8 cellular contexts compared by ENCODE assay signal in the genomic region with DNA sequence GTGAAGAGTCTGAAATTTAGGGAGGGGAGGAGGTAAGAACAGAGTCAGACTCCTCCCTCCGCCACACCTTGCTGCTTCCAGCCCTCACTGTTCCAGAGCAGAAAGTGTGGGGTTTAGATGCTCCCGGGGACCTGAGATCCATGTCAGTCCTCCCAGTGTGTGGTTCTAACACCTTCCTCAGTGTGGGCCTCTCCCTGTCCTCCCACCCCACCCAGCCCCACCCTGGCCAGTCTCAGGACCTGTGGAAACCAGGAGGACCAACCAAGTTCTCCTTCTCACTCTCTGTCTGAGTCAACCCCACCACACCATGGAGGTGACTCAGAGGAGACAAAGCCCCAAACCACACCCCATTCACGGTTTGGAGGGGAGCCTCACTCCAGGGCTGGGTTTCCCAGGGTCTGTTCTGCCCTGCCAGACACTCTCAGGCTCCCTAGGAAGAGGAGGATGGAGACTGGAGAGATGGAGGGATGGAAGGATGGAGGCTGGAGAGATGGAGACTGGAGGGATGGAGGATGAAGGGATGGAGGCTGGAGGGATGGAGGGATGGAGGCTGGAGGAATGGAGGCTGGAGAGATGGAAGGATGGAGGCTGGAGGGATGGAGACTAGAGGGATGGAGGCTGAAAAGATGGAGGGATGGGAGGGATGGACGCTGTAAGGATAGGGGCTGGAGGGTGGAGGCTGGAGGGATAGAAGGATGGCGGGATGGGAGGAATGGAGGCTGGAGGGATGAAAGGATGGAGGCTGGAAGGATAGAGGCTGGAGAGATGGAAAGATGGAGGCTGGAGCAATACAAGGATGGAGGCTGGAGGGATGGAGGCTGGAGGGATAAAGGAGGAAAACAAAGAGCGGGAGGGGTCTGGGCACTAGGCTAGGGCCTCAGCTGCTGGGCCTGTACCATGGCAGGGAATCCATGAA.
DNase-seq lines count a peak whose midpoint lies in the region; ATAC-seq and FAIRE-seq lines count a peak whose summit lies in the region.

No MANE protein-coding gene starts in this region.

- intact Hi-C loops in aorta (cut with DNase I) = loop anchor here in 1 of 2 donors (10.0 kb wide), 1 partner anchor 166 kb away; no protein-coding TSS in a partner anchor

- no peak overlapping the region for H2BK15ac ChIP-seq in mesenchymal stem cell (ENCODE audit: low read depth, poor library complexity, severe bottlenecking)

- H3K4me1 ChIP-seq in aorta (ENCODE audit: control insufficient read depth in 1 of 2, insufficient read depth in 2 of 2, low read length in 2 of 2) = no peaks in the 10 kb centered on the region
- H3K4me1 ChIP-seq in mesenchymal stem cell (ENCODE audit: control insufficient read depth, insufficient read depth, low read depth, low read length) = peaks cover 17% of the 10 kb centered on the region

- H3K79me1 ChIP-seq in mesenchymal stem cell (replicated peaks; ENCODE audit: low read length, poor library complexity, severe bottlenecking) = no peaks in the 10 kb centered on the region

- no peak overlapping the region for H2BK5ac ChIP-seq in mesenchymal stem cell (ENCODE audit: low read depth, low read length, poor library complexity, severe bottlenecking)

- no peak overlapping the region for H3K23ac ChIP-seq in mesenchymal stem cell (ENCODE audit: low read length in 2 of 2)

- no peak overlapping the region for H3K4me2 ChIP-seq in mesenchymal stem cell (ENCODE audit: low read length, poor library complexity, severe bottlenecking)

- WGBS in aorta, 2 donors = 74 to 76% methylated on average over 6 of the region's 6 CpGs
- WGBS in mesenchymal stem cell = 72% methylated on average over 6 of the region's 6 CpGs

- no peak overlapping the region for H3K9ac ChIP-seq in mesenchymal stem cell (ENCODE audit: low read length)

- H3K18ac ChIP-seq in mesenchymal stem cell (ENCODE audit: low read depth in 1 of 2, low read length in 2 of 2) = no peak overlapping the region

- no peak overlapping the region for H4K91ac ChIP-seq in mesenchymal stem cell (ENCODE audit: low read length)

- no peak overlapping the region for H2BK12ac ChIP-seq in mesenchymal stem cell (ENCODE audit: low read length in 2 of 2)

- H2AK5ac ChIP-seq in mesenchymal stem cell (ENCODE audit: low read length, severe bottlenecking) = no peak overlapping the region

- ATAC-seq in GM18868 (IDR thresholded peaks at IDR 0.05; ENCODE audit: unreplicated experiment) (peak; percentile 56), HG03045 (IDR thresholded peaks at IDR 0.05; ENCODE audit: unreplicated experiment) (peak; percentile 57), aorta (ENCODE audit: low FRiP score) (no peak)

- H3K4me3 ChIP-seq in aorta (ENCODE audit: low read length in 2 of 2) (no peak overlapping the region), mesenchymal stem cell (ENCODE audit: insufficient read depth in 1 of 2, low read depth in 1 of 2, low read length in 2 of 2) (no peak overlapping the region)

- FAIRE-seq in RCC 7860 (lab: Jason Lieb, UNC) = no peak

- H4K8ac ChIP-seq in mesenchymal stem cell (ENCODE audit: low read length) = no peak overlapping the region

- H3K27me3 ChIP-seq in aorta (ENCODE audit: control insufficient read depth in 1 of 2, insufficient read depth in 2 of 2, low read length in 1 of 2) = no peaks in the 10 kb centered on the region
- H3K27me3 ChIP-seq in mesenchymal stem cell (ENCODE audit: control insufficient read depth in 1 of 2, insufficient read depth in 1 of 2, low read length in 2 of 2) = peaks cover 8 to 84% of the 10 kb centered on the region in 2 experiments

- H2AFZ ChIP-seq in mesenchymal stem cell (ENCODE audit: low read depth, low read length) = no peak overlapping the region

- H3K27ac ChIP-seq in epithelial cell of prostate = no peak overlapping the region
- H3K27ac ChIP-seq in aorta (ENCODE audit: low read depth in 1 of 2, low read length in 2 of 2) = no peak overlapping the region
- H3K27ac ChIP-seq in mesenchymal stem cell (ENCODE audit: low read length, poor library complexity, severe bottlenecking) = no peak overlapping the region

- no peak overlapping the region for H3K4ac ChIP-seq in mesenchymal stem cell (ENCODE audit: low read depth in 1 of 2, low read length in 2 of 2)

- DNase-seq in activated CD4-positive, alpha-beta T cell treated with anti-CD3 and anti-CD28 coated beads for 24 hours (ENCODE audit: low read depth in 2 of 2) = peak; percentile 65 to 67
- DNase-seq in epithelial cell of prostate (ENCODE audit: low read depth, low spot score) = peak; percentile 70
- DNase-seq in aorta = no peak
- DNase-seq in mesenteric fat pad (ENCODE audit: low spot score) = no peak
- no peak for DNase-seq in RCC 7860 (ENCODE audit: low spot score)
- DNase-seq in mesenchymal stem cell = no peak

- no peaks in the 10 kb centered on the region for H3K36me3 ChIP-seq in aorta (ENCODE audit: control insufficient read depth in 1 of 2, insufficient read depth in 2 of 2, low read length in 1 of 2)
- H3K36me3 ChIP-seq in mesenchymal stem cell (ENCODE audit: control insufficient read depth in 1 of 2, insufficient read depth in 2 of 2, low read depth in 1 of 2, low read length in 2 of 2) = no peaks in the 10 kb centered on the region

- H2BK120ac ChIP-seq in mesenchymal stem cell (ENCODE audit: low read depth, low read length) = no peak overlapping the region

- no peaks in the 10 kb centered on the region for H3K9me3 ChIP-seq in aorta (ENCODE audit: control insufficient read depth, low read length)
- H3K9me3 ChIP-seq in mesenchymal stem cell (ENCODE audit: control insufficient read depth, low read length) = no peaks in the 10 kb centered on the region

- H3K14ac ChIP-seq in mesenchymal stem cell (ENCODE audit: low read length in 2 of 2) = no peak overlapping the region

Comparison
In these comparisons a context has a peak if more than half of its experiments do, and no peak if none do; other contexts are left out.
1. DNase-seq: peak in activated CD4-positive, alpha-beta T cell treated with anti-CD3 and anti-CD28 coated beads for 24 hours (2 of 2) and epithelial cell of prostate (single experiment); none in aorta (0 of 2), mesenteric fat pad (single experiment), RCC 7860 (single experiment) and mesenchymal stem cell (single experiment).